Comparison of ENCODE assay signal across 8 cellular contexts in the genomic region with DNA sequence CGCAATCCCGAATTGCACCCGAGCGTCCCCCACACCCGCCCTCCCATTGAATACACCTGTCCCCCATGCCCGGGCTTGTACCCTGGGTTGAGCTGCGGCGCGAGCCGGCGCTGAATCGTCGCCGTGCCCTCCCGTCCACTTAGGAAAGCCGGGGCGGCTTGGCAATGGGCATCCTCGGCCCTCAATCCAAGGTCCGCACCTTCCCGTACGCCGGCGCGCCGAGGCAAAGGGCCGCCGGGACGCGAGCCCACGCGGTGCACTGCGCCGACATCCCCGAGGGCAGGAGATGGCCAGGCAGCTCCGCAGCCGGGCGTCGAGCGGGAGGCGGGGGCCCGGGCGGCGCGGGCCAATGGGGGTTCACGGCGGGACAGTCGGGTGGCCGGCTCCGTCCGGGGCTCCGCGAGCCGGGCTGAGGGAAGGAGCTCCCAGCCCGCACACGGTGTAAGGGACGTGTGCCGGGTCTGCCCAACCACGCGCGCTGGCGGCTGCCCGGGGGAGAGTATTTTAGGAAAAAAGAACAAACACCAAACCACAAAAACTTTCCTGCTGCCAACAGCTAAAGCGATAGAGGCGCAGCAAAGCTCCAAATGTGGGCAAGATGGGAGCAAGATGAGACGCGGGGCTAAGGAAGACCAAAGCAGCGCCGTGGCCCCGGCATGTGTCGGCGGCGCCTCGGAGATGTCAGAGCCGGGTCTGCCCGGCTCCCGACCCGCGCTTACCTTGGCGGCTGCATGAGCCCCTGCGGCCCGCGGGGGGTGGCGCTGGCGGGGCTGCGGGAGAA. TPM values are rescaled to one million over a fixed set of nuclear protein-coding genes. Genes with fewer than 3 reads are reported as not detected.
DNase-seq lines count a peak whose midpoint lies in the region; TF ChIP-seq lines count a peak whose summit lies in the region.

No MANE protein-coding gene starts in this region.

- H3K9me3 ChIP-seq in HAP-1: peaks cover 2% of the 10 kb centered on the region; the same call in 1 of the 2 replicates
- no peaks in the 10 kb centered on the region for H3K9me3 ChIP-seq in mononuclear cell (ENCODE audit: low read depth, low read length)
- no peaks in the 10 kb centered on the region for H3K9me3 ChIP-seq in vagina

- in situ Hi-C loops in HAP-1 (cut with MboI; ENCODE audit: low sequenced_read_pairs): no loop called here

- peak overlapping the region; percentile 38 for H3K4me3 ChIP-seq in HAP-1
- H3K4me3 ChIP-seq in dorsolateral prefrontal cortex: peak overlapping the region; percentile 43 to 77 (median 60)
- peak overlapping the region; percentile 8 for H3K4me3 ChIP-seq in mononuclear cell (ENCODE audit: low read length)
- peak overlapping the region; percentile 65 to 67 for H3K4me3 ChIP-seq in vagina

- no peak for TF ChIP-seq POLR2A in vagina (IDR thresholded peaks at IDR 0.05)

- H3K4me1 ChIP-seq in HAP-1 (no peaks in the 10 kb centered on the region; the same call in 1 of the 2 replicates), mononuclear cell (ENCODE audit: insufficient read depth, low read length) (peaks cover 13% of the 10 kb centered on the region), vagina (peaks cover 24% of the 10 kb centered on the region)

- H3K27ac ChIP-seq in dorsolateral prefrontal cortex (peak overlapping the region in 53 of 59 donors; percentile 0 to 87 (median 77)), vagina (peak overlapping the region; percentile 76)

- H3K36me3 ChIP-seq in HAP-1 (replicated peaks) (no peaks in the 10 kb centered on the region), vagina (no peaks in the 10 kb centered on the region)

- DNase-seq in Daoy (ENCODE audit: low read depth): peak; percentile 48
- DNase-seq in HAP-1 (ENCODE audit: low spot score in 2 of 2): peak; percentile 36 to 50
- DNase-seq in RPMI8226: peak; percentile 30
- DNase-seq in dorsolateral prefrontal cortex: peak in 1 of 10 donors; percentile 60
- no peak for DNase-seq in vagina (ENCODE audit: extremely low spot score in 2 of 2)
- no peak for DNase-seq in SKM-1 treated with dmso at 0.1 percent for 144 hours (lab: John Stamatoyannopoulos, UW; ENCODE audit: unreplicated experiment)
- no peak for DNase-seq in inferior parietal cortex (ENCODE audit: extremely low spot score)

- intact Hi-C loops in dorsolateral prefrontal cortex (cut with DNase I): loop anchor here in 1 of 2 donors (5.0 kb wide), 2 partner anchors 214 to 1034 kb away; no protein-coding TSS in a partner anchor
- intact Hi-C loops in vagina (cut with DNase I): no loop called here

- TF ChIP-seq CTCF in dorsolateral prefrontal cortex (IDR thresholded peaks at IDR 0.05 in 54 of 56, conservative IDR thresholded peaks at IDR 0.05 in 2 of 56; ENCODE audit: low read depth in 1 of 56, partially characterized antibody in 56 of 56) (peak in 18 of 56 donors; percentile 3 to 58 (median 16)), vagina (IDR thresholded peaks at IDR 0.05) (peak in 1 of 3 experiments; percentile 8)

- H3K27me3 ChIP-seq in HAP-1 (ENCODE audit: low read depth) (no peaks in the 10 kb centered on the region; the same call in 1 of the 2 replicates), dorsolateral prefrontal cortex (peaks cover 0 to 63% (median 16%) of the 10 kb centered on the region in 45 donors), mononuclear cell (ENCODE audit: insufficient read depth, low read length) (peaks cover 70% of the 10 kb centered on the region), vagina (no peaks in the 10 kb centered on the region)

RNA-seq across cellular contexts. Expression of gene RGMA, which starts 0.6 kb away (rescaled TPM):
- total RNA-seq in Daoy (2014; rRNA removed; shearing (Covaris generic)): 0.42 TPM in 1 of 2 replicates, not detected in the other
- total RNA-seq in dorsolateral prefrontal cortex (100 to 1,000 TPM in 17 of 120 experiments, 10 to 100 TPM in 103; 48.2 to 210 (median 77.1) TPM), mononuclear cell (0.10 TPM), vagina (21.6 TPM)

Comparison
In these comparisons a context has a peak if more than half of its experiments do, and no peak if none do; other contexts are left out.
1. DNase-seq: peak in Daoy (single experiment), HAP-1 (2 of 2) and RPMI8226 (single experiment); none in vagina (0 of 2), SKM-1 treated with dmso at 0.1 percent for 144 hours (single experiment) and inferior parietal cortex (single experiment).
2. H3K4me3 ChIP-seq: peak in every context shown above with its lines; median percentile 66 in vagina; 60 in dorsolateral prefrontal cortex; 38 in HAP-1; 8 in mononuclear cell.
3. RNA of gene RGMA, which starts 0.6 kb away (total RNA-seq): 48.2 to 210 TPM in dorsolateral prefrontal cortex and 21.6 TPM in vagina (single experiment); 0.10 TPM in mononuclear cell (single experiment) and 0.42 TPM in Daoy; every median in the first group is over 10 times any median in the second.